21 cellular contexts compared by ENCODE assay signal in genomic region chr5:82355496-82355895, GRCh38.
"Had no signal": no experiment of that assay in that cellular context is flagged by ENCODE, and none has a peak within 500 bp of the region (broad histone marks: within the 10 kb centered on the region; RNA-seq: fewer than 3 reads in every experiment).

No MANE protein-coding gene starts in this region.

- H3K36me3 ChIP-seq: left lung, pancreas, uterus had no signal

- DNase-seq: activated B cell treated with CpG ODN at 0.5 μM for 24 hours; activated CD4-positive, alpha-beta T cell treated with anti-CD3 and anti-CD28 coated beads, Interleukin-2, amount 50 U/mL, for 1 hour; activated effector memory CD4-positive, alpha-beta T cell treated with anti-CD3 and anti-CD28 coated beads, Interleukin-2, amount 50 U/mL, for 16 hours; activated naive CD4-positive, alpha-beta T cell treated with anti-CD3 and anti-CD28 coated beads for 36 hours; activated naive CD8-positive, alpha-beta T cell treated with anti-CD3 and anti-CD28 coated beads for 36 hours; central memory CD4-positive, alpha-beta T cell; endodermal cell; foreskin keratinocyte; kidney glomerular epithelial cell; left lung; nucleus accumbens; pancreas; psoas muscle; stimulated activated naive CD4-positive, alpha-beta T cell treated with Interleukin-2 at 50 U/mL for 16 hours; testis; uterus had no signal

- H3K27ac Mint-ChIP-seq: activated B cell treated with CpG ODN at 0.5 μM for 24 hours; activated naive CD8-positive, alpha-beta T cell treated with anti-CD3 and anti-CD28 coated beads for 36 hours; dendritic cell treated with granulocyte-macrophage colony-stimulating factor and Interleukin-4, amounts not matched to agents 40 ng/mL and 50 ng/mL, for 4 days; endodermal cell; T-helper 2 cell treated with Interferon-gamma antibody and Interleukin-4, amounts not matched to agents 5 μg/mL and 100 μg/mL, for 36 hours; type B pancreatic cell had no signal

- H3K36me3 Mint-ChIP-seq: activated naive CD8-positive, alpha-beta T cell treated with anti-CD3 and anti-CD28 coated beads for 36 hours; type B pancreatic cell had no signal

- H3K27me3 Mint-ChIP-seq: activated naive CD8-positive, alpha-beta T cell treated with anti-CD3 and anti-CD28 coated beads for 36 hours; dendritic cell treated with granulocyte-macrophage colony-stimulating factor and Interleukin-4, amounts not matched to agents 40 ng/mL and 50 ng/mL, for 4 days had no signal

- H3K4me3 Mint-ChIP-seq: activated B cell treated with CpG ODN at 0.5 μM for 24 hours; activated naive CD4-positive, alpha-beta T cell treated with anti-CD3 and anti-CD28 coated beads for 36 hours; activated naive CD8-positive, alpha-beta T cell treated with anti-CD3 and anti-CD28 coated beads for 36 hours; dendritic cell treated with granulocyte-macrophage colony-stimulating factor and Interleukin-4, amounts not matched to agents 40 ng/mL and 50 ng/mL, for 4 days; endodermal cell; neural crest cell; T-helper 2 cell treated with Interferon-gamma antibody and Interleukin-4, amounts not matched to agents 5 μg/mL and 100 μg/mL, for 36 hours; type B pancreatic cell had no signal

- H3K4me3 ChIP-seq: left lung, pancreas, psoas muscle, testis, uterus had no signal

- H3K9me3 Mint-ChIP-seq: activated B cell treated with CpG ODN at 0.5 μM for 24 hours; activated naive CD4-positive, alpha-beta T cell treated with anti-CD3 and anti-CD28 coated beads for 36 hours; activated naive CD8-positive, alpha-beta T cell treated with anti-CD3 and anti-CD28 coated beads for 36 hours; dendritic cell treated with granulocyte-macrophage colony-stimulating factor and Interleukin-4, amounts not matched to agents 40 ng/mL and 50 ng/mL, for 4 days; endodermal cell; neural crest cell; T-helper 2 cell treated with Interferon-gamma antibody and Interleukin-4, amounts not matched to agents 5 μg/mL and 100 μg/mL, for 36 hours; type B pancreatic cell had no signal

- H3K27me3 ChIP-seq: foreskin keratinocyte, left lung, pancreas, testis, uterus had no signal

- H3K9me3 ChIP-seq: left lung, pancreas, psoas muscle, testis, uterus had no signal

- H3K27ac ChIP-seq: pancreas, psoas muscle, testis had no signal

- ATAC-seq: esophagus mucosa, foreskin keratinocyte, left lung, pancreas, psoas muscle had no signal

- H3K4me1 ChIP-seq: pancreas, psoas muscle had no signal
